28 cellular contexts compared by ENCODE assay signal in genomic region chrX:41029332-41029731, GRCh38. TPM values are rescaled to one million over a fixed set of nuclear protein-coding genes. Genes with fewer than 3 reads are reported as not detected.
DNase-seq lines count a peak whose midpoint lies in the region; ATAC-seq and TF ChIP-seq lines count a peak whose summit lies in the region.
"Had no signal": no experiment of that assay in that cellular context is flagged by ENCODE, and none has a peak within 500 bp of the region (broad histone marks: within the 10 kb centered on the region; RNA-seq: fewer than 3 reads in every experiment).

No MANE protein-coding gene starts in this region.

- H3K4me1 ChIP-seq in endodermal cell (ENCODE audit: control insufficient read depth, insufficient read depth, low read length), result peaks cover 6% of the 10 kb centered on the region
- H3K4me1 ChIP-seq: testis, uterus had no signal

- H3K9me3 ChIP-seq in MG63, result no peaks in the 10 kb centered on the region
- H3K9me3 ChIP-seq in endodermal cell (ENCODE audit: control insufficient read depth, low read length), result no peaks in the 10 kb centered on the region
- H3K9me3 ChIP-seq: neutrophil, testis, uterus had no signal

- intact Hi-C loops in activated CD4-positive, alpha-beta T cell treated with anti-CD3 and anti-CD28 coated beads for 36 hours (cut with DNase I, micrococcal nuclease), result no loop called here

- POLR2A ChIA-PET in activated CD4-positive, alpha-beta T cell treated with anti-CD3 and anti-CD28 coated beads for 36 hours (lab: Charles Lee), result interaction anchor here (0.6 kb wide), 1 partner anchor 57 kb away, joined by 3 read pairs; no protein-coding TSS in a partner anchor

- H3K36me3 ChIP-seq in MG63, result no peaks in the 10 kb centered on the region
- H3K36me3 ChIP-seq in endodermal cell (ENCODE audit: control insufficient read depth, insufficient read depth, low read length), result no peaks in the 10 kb centered on the region
- H3K36me3 ChIP-seq: neutrophil, uterus had no signal

- no peak overlapping the region for H3K27ac ChIP-seq in endodermal cell (ENCODE audit: low read depth, low read length)
- H3K27ac ChIP-seq: hepatocyte, HL-60, neutrophil, testis, uterus had no signal

- no peak for TF ChIP-seq CTCF in endodermal cell (conservative IDR thresholded peaks at IDR 0.05)
- no peak for TF ChIP-seq CTCF in neural crest cell (conservative IDR thresholded peaks at IDR 0.05)

- no peak overlapping the region for H3K4me3 Mint-ChIP-seq in endodermal cell
- H3K4me3 Mint-ChIP-seq in neural crest cell, result no peak overlapping the region
- H3K4me3 Mint-ChIP-seq in activated CD4-positive, alpha-beta T cell treated with anti-CD3 and anti-CD28 coated beads for 36 hours, result no peak overlapping the region
- H3K4me3 Mint-ChIP-seq: CD14-positive monocyte had no signal

- WGBS in endodermal cell (ENCODE audit: insufficient coverage in 1 of 2, insufficient read length in 1 of 2), 2 experiments, result 40 to 85% methylated on average over 1 to 6 of the region's 7 CpGs

- CTCF ChIA-PET in activated CD4-positive, alpha-beta T cell treated with anti-CD3 and anti-CD28 coated beads for 36 hours (lab: Charles Lee), result no interaction called here

- ATAC-seq in activated CD4-positive, alpha-beta T cell treated with anti-CD3 and anti-CD28 coated beads for 36 hours, result no peak
- no peak for ATAC-seq in GM19452 (IDR thresholded peaks at IDR 0.05; ENCODE audit: unreplicated experiment)
- ATAC-seq: activated CD4-positive, CD25-positive, alpha-beta regulatory T cell treated with anti-CD3 and anti-CD28 coated beads, Interleukin-2, amount 50 U/mL, for 24 hours had no signal

- H3K9me3 Mint-ChIP-seq in endodermal cell (peaks cover 28% of the 10 kb centered on the region), neural crest cell (no peaks in the 10 kb centered on the region)
- no peaks in the 10 kb centered on the region for H3K9me3 Mint-ChIP-seq in activated CD4-positive, alpha-beta T cell treated with anti-CD3 and anti-CD28 coated beads for 36 hours (ENCODE audit: low read depth)

- no peak overlapping the region for H3K9ac ChIP-seq in endodermal cell (ENCODE audit: extremely low read depth, low read length, poor library complexity, severe bottlenecking)

- peak; percentile 43 for DNase-seq in ELR (ENCODE audit: low read depth)
- DNase-seq in MG63, result peak; percentile 6
- DNase-seq in endodermal cell, result no peak
- DNase-seq in neural crest cell (ENCODE audit: low read depth, low spot score), result no peak
- no peak for DNase-seq in central memory CD4-positive, alpha-beta T cell
- DNase-seq in DMS 273 treated with DMSO at 0.1 percent for 48 hours (lab: John Stamatoyannopoulos, UW), result no peak
- no peak for DNase-seq in activated CD4-positive, alpha-beta T cell treated with anti-CD3 and anti-CD28 coated beads for 36 hours
- DNase-seq: activated naive CD4-positive, alpha-beta T cell treated with Interleukin-2 at 50 U/mL for 16 hours; activated T-cell treated with anti-CD3 and anti-CD28 coated beads, Interleukin-2, amount 50 U/mL, for 48 hours; amygdala; cerebellar nuclear complex; foreskin melanocyte; GF-D8; MV-4-11; NCI-H187; NCI-H226; NCI-H774; stimulated activated CD4-positive, alpha-beta T cell treated with anti-CD3 and anti-CD28 coated beads, Interleukin-2, amount 100 ng/mL, for 48 hours; stimulated activated naive CD4-positive, alpha-beta T cell; testis; uterus had no signal

- H3K27me3 Mint-ChIP-seq in endodermal cell (ENCODE audit: insufficient read depth) (no peaks in the 10 kb centered on the region), neural crest cell (ENCODE audit: low read depth) (no peaks in the 10 kb centered on the region)
- H3K27me3 Mint-ChIP-seq in activated CD4-positive, alpha-beta T cell treated with anti-CD3 and anti-CD28 coated beads for 36 hours, result no peaks in the 10 kb centered on the region

- no peaks in the 10 kb centered on the region for H3K27me3 ChIP-seq in MG63
- H3K27me3 ChIP-seq in endodermal cell (ENCODE audit: control insufficient read depth, insufficient read depth, low read length, poor library complexity, severe bottlenecking), result no peaks in the 10 kb centered on the region
- H3K27me3 ChIP-seq: hepatocyte, neutrophil, testis, uterus had no signal

- peak overlapping the region; percentile 77 for H3K27ac Mint-ChIP-seq in endodermal cell
- H3K27ac Mint-ChIP-seq in neural crest cell (ENCODE audit: unreplicated experiment), result peak overlapping the region; percentile 12
- H3K27ac Mint-ChIP-seq in activated CD4-positive, alpha-beta T cell treated with anti-CD3 and anti-CD28 coated beads for 36 hours, result no peak overlapping the region

- H3K36me3 Mint-ChIP-seq in endodermal cell (ENCODE audit: low read depth) (no peaks in the 10 kb centered on the region), neural crest cell (ENCODE audit: low read depth) (no peaks in the 10 kb centered on the region)
- H3K36me3 Mint-ChIP-seq in activated CD4-positive, alpha-beta T cell treated with anti-CD3 and anti-CD28 coated beads for 36 hours (ENCODE audit: low read depth), result no peaks in the 10 kb centered on the region
- H3K36me3 Mint-ChIP-seq: CD14-positive monocyte had no signal

- H3K4me1 Mint-ChIP-seq in endodermal cell (peaks cover 18% of the 10 kb centered on the region), neural crest cell (peaks cover 20% of the 10 kb centered on the region)
- no peaks in the 10 kb centered on the region for H3K4me1 Mint-ChIP-seq in activated CD4-positive, alpha-beta T cell treated with anti-CD3 and anti-CD28 coated beads for 36 hours
- H3K4me1 Mint-ChIP-seq: CD14-positive monocyte had no signal

- H3K4me3 ChIP-seq in MG63, result no peak overlapping the region
- no peak overlapping the region for H3K4me3 ChIP-seq in endodermal cell (ENCODE audit: low read length)
- H3K4me3 ChIP-seq: hepatocyte, lung, testis, uterus had no signal

RNA-seq across cellular contexts. Expression of gene USP9X, which starts 55.9 kb away (rescaled TPM):
- 13.3 and 14.3 TPM in 2 replicates for total RNA-seq in MG63 (2014; rRNA removed; shearing (Covaris generic); ENCODE audit: low replicate concordance)
- total RNA-seq in endodermal cell, result 100 to 1,000 TPM in 1 of 2 donors, 10 to 100 TPM in 1; 88.1 to 128 TPM
- polyA plus RNA-seq in endodermal cell (2013, experiment 1 of 2), result 50.6 TPM
- polyA plus RNA-seq in endodermal cell (2013, experiment 2 of 2), result 48.0 TPM
- total RNA-seq in neural crest cell, result 60.0 and 62.2 TPM in 2 replicates
- 10 to 100 TPM; 53.9 to 60.6 TPM for total RNA-seq in activated CD4-positive, alpha-beta T cell treated with anti-CD3 and anti-CD28 coated beads for 36 hours

Comparison
In these comparisons a context has a peak if more than half of its experiments do, and no peak if none do; other contexts are left out.
1. DNase-seq: peak in ELR (single experiment) and MG63 (single experiment); none in endodermal cell (single experiment), neural crest cell (single experiment), central memory CD4-positive, alpha-beta T cell (single experiment), DMS 273 treated with DMSO at 0.1 percent for 48 hours (single experiment) and activated CD4-positive, alpha-beta T cell treated with anti-CD3 and anti-CD28 coated beads for 36 hours (single experiment).